In the genomic region with DNA sequence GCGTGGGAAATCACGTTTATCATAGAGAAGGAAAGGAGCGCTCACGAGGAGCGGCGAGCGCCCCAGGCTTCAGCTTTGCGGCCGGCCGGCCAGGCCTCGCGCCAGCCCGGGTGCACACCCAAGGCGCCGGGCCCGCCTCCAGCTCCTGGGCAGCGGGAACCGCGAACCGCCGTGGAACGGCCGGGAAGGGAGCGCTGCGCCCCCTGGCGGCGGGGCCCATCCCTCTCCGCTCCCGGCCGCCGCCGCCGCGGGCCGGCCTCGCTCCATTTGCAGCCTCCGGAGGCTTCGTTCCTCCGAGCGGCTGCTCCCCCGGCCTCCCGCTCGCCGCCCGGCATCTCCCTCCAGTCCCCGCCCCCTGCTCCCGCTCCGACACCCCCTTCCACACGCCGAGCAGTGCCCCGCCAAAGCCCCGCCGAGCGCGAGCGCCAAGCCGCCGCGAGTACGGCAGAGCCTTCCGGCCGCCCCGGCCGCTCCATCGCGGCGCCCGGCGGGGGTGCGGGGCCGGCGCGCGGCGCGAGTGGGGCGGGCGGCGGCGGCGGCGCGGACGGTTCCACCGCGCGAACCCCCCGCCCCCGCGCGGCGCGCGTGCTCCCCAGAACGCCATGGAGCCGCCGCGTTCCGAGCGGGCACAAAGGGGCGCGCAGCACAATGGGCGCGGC, we compare ENCODE assay signal across 1 cellular context.
A peak's percentile ranks its signal among the peaks of the same experiment; 100 is the strongest.
TF ChIP-seq lines count a peak whose summit lies in the region.

No MANE protein-coding gene starts in this region.

TF ChIP-seq in K562, 482 proteins besides CTCF, POLR2A, EP300 and RAD21 (continued from another document and continues in another):
- TF ChIP-seq, protein P1, sequence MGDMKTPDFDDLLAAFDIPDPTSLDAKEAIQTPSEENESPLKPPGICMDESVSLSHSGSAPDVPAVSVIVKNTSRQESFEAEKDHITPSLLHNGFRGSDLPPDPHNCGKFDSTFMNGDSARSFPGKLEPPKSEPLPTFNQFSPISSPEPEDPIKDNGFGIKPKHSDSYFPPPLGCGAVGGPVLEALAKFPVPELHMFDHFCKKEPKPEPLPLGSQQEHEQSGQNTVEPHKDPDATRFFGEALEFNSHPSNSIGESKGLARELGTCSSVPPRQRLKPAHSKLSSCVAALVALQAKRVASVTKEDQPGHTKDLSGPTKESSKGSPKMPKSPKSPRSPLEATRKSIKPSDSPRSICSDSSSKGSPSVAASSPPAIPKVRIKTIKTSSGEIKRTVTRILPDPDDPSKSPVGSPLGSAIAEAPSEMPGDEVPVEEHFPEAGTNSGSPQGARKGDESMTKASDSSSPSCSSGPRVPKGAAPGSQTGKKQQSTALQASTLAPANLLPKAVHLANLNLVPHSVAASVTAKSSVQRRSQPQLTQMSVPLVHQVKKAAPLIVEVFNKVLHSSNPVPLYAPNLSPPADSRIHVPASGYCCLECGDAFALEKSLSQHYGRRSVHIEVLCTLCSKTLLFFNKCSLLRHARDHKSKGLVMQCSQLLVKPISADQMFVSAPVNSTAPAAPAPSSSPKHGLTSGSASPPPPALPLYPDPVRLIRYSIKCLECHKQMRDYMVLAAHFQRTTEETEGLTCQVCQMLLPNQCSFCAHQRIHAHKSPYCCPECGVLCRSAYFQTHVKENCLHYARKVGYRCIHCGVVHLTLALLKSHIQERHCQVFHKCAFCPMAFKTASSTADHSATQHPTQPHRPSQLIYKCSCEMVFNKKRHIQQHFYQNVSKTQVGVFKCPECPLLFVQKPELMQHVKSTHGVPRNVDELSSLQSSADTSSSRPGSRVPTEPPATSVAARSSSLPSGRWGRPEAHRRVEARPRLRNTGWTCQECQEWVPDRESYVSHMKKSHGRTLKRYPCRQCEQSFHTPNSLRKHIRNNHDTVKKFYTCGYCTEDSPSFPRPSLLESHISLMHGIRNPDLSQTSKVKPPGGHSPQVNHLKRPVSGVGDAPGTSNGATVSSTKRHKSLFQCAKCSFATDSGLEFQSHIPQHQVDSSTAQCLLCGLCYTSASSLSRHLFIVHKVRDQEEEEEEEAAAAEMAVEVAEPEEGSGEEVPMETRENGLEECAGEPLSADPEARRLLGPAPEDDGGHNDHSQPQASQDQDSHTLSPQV (IDR thresholded peaks at IDR 0.05) = peak; percentile 75
- TF ChIP-seq, protein P2, sequence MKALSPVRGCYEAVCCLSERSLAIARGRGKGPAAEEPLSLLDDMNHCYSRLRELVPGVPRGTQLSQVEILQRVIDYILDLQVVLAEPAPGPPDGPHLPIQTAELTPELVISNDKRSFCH (CRISPR knock-in tag; IDR thresholded peaks at IDR 0.05) = no peak
- TF ChIP-seq, protein P2 (tag; IDR thresholded peaks at IDR 0.05) = peak; percentile 58; the same call in 1 of the 2 replicates
- TF ChIP-seq, protein P3, sequence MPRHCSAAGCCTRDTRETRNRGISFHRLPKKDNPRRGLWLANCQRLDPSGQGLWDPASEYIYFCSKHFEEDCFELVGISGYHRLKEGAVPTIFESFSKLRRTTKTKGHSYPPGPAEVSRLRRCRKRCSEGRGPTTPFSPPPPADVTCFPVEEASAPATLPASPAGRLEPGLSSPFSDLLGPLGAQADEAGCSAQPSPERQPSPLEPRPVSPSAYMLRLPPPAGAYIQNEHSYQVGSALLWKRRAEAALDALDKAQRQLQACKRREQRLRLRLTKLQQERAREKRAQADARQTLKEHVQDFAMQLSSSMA (CRISPR knock-in tag; IDR thresholded peaks at IDR 0.05) = no peak
- TF ChIP-seq, protein P4, sequence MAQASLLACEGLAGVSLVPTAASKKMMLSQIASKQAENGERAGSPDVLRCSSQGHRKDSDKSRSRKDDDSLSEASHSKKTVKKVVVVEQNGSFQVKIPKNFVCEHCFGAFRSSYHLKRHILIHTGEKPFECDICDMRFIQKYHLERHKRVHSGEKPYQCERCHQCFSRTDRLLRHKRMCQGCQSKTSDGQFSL (CRISPR knock-in tag; IDR thresholded peaks at IDR 0.05) = no peak
- TF ChIP-seq, protein P4 (tag; IDR thresholded peaks at IDR 0.05) = no peak
- TF ChIP-seq KLF16 (IDR thresholded peaks at IDR 0.05) (no peak), ZNF124 (CRISPR knock-in tag; IDR thresholded peaks at IDR 0.05) (no peak), PTTG1 (tag; IDR thresholded peaks at IDR 0.05; ENCODE audit: low read depth) (no peak), ZNF347 (CRISPR knock-in tag; IDR thresholded peaks at IDR 0.05; ENCODE audit: low read depth) (no peak), TAF15 (IDR thresholded peaks at IDR 0.05; ENCODE audit: low read depth, low read length) (no peak), ASH1L (IDR thresholded peaks at IDR 0.05; ENCODE audit: borderline replicate concordance, low read depth, partially characterized antibody) (no peak), CBX8 (IDR thresholded peaks at IDR 0.05; ENCODE audit: borderline replicate concordance, extremely low read depth, low read depth, low read length, poor library complexity, severe bottlenecking) (no peak), ZNF445 (CRISPR knock-in tag; IDR thresholded peaks at IDR 0.05; ENCODE audit: low read depth) (no peak), STAT5B (CRISPR knock-in tag; IDR thresholded peaks at IDR 0.05) (no peak), ZNF121 (CRISPR knock-in tag; conservative IDR thresholded peaks at IDR 0.05) (no peak), MAFG (tag; conservative IDR thresholded peaks at IDR 0.05) (no peak), PHF8 (IDR thresholded peaks at IDR 0.05; ENCODE audit: borderline replicate concordance, low read length) (peak; percentile 56; the same call in 1 of the 2 replicates), MCM5 (IDR thresholded peaks at IDR 0.05; ENCODE audit: low read depth) (no peak), MBD2 (IDR thresholded peaks at IDR 0.05; ENCODE audit: borderline replicate concordance, low read depth) (no peak), GATAD2A (IDR thresholded peaks at IDR 0.05) (0 out of 2 replicates have a peak, but pooled peaks have one; percentile 27), ZNF780A (CRISPR knock-in tag; IDR thresholded peaks at IDR 0.05) (no peak), NR1H2 (CRISPR knock-in tag; IDR thresholded peaks at IDR 0.05) (no peak)
- TF ChIP-seq, protein P5, sequence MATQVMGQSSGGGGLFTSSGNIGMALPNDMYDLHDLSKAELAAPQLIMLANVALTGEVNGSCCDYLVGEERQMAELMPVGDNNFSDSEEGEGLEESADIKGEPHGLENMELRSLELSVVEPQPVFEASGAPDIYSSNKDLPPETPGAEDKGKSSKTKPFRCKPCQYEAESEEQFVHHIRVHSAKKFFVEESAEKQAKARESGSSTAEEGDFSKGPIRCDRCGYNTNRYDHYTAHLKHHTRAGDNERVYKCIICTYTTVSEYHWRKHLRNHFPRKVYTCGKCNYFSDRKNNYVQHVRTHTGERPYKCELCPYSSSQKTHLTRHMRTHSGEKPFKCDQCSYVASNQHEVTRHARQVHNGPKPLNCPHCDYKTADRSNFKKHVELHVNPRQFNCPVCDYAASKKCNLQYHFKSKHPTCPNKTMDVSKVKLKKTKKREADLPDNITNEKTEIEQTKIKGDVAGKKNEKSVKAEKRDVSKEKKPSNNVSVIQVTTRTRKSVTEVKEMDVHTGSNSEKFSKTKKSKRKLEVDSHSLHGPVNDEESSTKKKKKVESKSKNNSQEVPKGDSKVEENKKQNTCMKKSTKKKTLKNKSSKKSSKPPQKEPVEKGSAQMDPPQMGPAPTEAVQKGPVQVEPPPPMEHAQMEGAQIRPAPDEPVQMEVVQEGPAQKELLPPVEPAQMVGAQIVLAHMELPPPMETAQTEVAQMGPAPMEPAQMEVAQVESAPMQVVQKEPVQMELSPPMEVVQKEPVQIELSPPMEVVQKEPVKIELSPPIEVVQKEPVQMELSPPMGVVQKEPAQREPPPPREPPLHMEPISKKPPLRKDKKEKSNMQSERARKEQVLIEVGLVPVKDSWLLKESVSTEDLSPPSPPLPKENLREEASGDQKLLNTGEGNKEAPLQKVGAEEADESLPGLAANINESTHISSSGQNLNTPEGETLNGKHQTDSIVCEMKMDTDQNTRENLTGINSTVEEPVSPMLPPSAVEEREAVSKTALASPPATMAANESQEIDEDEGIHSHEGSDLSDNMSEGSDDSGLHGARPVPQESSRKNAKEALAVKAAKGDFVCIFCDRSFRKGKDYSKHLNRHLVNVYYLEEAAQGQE (CRISPR knock-in tag; IDR thresholded peaks at IDR 0.05; ENCODE audit: low read depth) = 0 out of 2 replicates have a peak, but pooled peaks have one; percentile 46
- TF ChIP-seq, protein P6, sequence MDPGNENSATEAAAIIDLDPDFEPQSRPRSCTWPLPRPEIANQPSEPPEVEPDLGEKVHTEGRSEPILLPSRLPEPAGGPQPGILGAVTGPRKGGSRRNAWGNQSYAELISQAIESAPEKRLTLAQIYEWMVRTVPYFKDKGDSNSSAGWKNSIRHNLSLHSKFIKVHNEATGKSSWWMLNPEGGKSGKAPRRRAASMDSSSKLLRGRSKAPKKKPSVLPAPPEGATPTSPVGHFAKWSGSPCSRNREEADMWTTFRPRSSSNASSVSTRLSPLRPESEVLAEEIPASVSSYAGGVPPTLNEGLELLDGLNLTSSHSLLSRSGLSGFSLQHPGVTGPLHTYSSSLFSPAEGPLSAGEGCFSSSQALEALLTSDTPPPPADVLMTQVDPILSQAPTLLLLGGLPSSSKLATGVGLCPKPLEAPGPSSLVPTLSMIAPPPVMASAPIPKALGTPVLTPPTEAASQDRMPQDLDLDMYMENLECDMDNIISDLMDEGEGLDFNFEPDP (CRISPR knock-in tag; IDR thresholded peaks at IDR 0.05) = no peak
- TF ChIP-seq, protein P7, sequence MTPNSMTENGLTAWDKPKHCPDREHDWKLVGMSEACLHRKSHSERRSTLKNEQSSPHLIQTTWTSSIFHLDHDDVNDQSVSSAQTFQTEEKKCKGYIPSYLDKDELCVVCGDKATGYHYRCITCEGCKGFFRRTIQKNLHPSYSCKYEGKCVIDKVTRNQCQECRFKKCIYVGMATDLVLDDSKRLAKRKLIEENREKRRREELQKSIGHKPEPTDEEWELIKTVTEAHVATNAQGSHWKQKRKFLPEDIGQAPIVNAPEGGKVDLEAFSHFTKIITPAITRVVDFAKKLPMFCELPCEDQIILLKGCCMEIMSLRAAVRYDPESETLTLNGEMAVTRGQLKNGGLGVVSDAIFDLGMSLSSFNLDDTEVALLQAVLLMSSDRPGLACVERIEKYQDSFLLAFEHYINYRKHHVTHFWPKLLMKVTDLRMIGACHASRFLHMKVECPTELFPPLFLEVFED (CRISPR knock-in tag; conservative IDR thresholded peaks at IDR 0.05) = no peak
- TF ChIP-seq, protein P8, sequence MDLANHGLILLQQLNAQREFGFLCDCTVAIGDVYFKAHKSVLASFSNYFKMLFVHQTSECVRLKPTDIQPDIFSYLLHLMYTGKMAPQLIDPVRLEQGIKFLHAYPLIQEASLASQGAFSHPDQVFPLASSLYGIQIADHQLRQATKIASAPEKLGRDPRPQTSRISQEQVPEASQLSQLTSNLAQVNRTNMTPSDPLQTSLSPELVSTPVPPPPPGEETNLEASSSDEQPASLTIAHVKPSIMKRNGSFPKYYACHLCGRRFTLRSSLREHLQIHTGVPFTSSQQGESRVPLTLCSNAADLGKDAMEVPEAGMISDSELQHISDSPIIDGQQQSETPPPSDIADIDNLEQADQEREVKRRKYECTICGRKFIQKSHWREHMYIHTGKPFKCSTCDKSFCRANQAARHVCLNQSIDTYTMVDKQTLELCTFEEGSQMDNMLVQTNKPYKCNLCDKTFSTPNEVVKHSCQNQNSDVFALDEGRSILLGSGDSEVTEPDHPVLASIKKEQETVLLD (IDR thresholded peaks at IDR 0.05) = no peak
- TF ChIP-seq, protein P9, sequence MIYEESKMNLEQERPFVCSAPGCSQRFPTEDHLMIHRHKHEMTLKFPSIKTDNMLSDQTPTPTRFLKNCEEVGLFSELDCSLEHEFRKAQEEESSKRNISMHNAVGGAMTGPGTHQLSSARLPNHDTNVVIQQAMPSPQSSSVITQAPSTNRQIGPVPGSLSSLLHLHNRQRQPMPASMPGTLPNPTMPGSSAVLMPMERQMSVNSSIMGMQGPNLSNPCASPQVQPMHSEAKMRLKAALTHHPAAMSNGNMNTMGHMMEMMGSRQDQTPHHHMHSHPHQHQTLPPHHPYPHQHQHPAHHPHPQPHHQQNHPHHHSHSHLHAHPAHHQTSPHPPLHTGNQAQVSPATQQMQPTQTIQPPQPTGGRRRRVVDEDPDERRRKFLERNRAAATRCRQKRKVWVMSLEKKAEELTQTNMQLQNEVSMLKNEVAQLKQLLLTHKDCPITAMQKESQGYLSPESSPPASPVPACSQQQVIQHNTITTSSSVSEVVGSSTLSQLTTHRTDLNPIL (CRISPR knock-in tag; IDR thresholded peaks at IDR 0.05) = no peak
- TF ChIP-seq, protein P10, sequence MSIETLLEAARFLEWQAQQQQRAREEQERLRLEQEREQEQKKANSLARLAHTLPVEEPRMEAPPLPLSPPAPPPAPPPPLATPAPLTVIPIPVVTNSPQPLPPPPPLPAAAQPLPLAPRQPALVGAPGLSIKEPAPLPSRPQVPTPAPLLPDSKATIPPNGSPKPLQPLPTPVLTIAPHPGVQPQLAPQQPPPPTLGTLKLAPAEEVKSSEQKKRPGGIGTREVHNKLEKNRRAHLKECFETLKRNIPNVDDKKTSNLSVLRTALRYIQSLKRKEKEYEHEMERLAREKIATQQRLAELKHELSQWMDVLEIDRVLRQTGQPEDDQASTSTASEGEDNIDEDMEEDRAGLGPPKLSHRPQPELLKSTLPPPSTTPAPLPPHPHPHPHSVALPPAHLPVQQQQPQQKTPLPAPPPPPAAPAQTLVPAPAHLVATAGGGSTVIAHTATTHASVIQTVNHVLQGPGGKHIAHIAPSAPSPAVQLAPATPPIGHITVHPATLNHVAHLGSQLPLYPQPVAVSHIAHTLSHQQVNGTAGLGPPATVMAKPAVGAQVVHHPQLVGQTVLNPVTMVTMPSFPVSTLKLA (conservative IDR thresholded peaks at IDR 0.05) = 0 out of 4 replicates have a peak, but pooled peaks of 1 of the 2 experiments have one; percentile 28
- TF ChIP-seq, protein P11, sequence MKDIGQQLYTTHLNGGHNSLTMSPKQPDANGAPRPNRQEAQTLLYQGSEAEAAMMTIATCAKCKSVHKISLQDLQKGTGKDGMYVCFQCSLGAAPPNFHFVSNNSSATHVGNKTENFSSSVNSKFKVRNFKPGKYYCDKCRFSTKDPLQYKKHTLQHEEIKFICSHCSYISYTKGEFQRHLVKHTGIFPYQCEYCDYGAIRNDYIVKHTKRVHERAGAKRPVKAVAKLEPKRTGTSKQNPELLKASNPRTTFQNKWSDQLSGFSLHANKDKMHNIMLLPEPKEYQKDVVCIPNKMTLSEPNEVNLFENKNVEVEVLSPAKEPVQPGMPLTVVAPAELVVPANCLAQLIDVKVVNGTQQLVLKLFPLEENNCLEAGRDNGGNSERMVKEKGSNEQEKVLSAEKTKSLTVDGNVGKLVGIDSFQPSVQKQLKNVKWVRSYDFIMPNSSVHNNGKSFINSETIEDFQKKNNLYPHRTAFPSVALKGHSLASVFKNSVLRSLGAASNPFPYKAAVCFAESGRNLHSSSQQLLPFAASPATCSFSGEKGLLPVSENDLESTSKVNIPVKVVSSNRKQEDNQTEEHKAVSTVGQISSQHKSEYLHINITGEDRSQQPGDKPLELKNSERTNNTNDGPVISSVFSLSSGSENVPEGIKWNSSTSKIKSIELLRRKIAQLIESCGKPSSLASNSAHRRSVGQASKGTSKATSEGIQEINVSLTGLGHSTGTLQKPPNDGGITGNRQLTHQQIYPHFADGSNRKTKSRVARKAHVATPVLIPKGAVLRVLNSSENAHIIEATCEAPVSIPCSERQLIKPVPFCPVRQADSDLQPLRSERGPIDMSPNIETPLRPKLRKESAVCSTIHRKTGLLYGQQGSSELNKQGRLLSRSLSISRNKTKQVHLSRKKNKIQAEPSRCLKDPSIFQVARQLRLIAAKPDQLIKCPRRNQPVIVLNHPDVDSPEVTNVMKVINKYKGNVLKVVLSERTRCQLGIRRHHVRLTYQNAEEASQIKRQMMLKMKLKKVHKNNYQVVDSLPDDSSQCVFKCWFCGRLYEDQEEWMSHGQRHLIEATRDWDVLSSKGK (CRISPR knock-in tag; IDR thresholded peaks at IDR 0.05) = no peak
